ENCODE assay signal across 22 cellular contexts in genomic region chr11:114553642-114554041, GRCh38. TPM values are rescaled to one million over a fixed set of nuclear protein-coding genes. Genes with fewer than 3 reads are reported as not detected.
A peak's percentile ranks its signal among the peaks of the same experiment; 100 is the strongest.
DNase-seq lines count a peak whose midpoint lies in the region; ATAC-seq, FAIRE-seq and TF ChIP-seq lines count a peak whose summit lies in the region.
"Had no signal": no experiment of that assay in that cellular context is flagged by ENCODE, and none has a peak within 500 bp of the region (broad histone marks: within the 10 kb centered on the region; RNA-seq: fewer than 3 reads in every experiment).

No MANE protein-coding gene starts in this region.

- no peaks in the 10 kb centered on the region for H3K27me3 ChIP-seq in bronchial epithelial cell (ENCODE audit: control insufficient read depth, insufficient read depth, low read length)
- H3K27me3 ChIP-seq in heart left ventricle: no peaks in the 10 kb centered on the region

- FAIRE-seq in HTR-8/SVneo (lab: Jason Lieb, UNC): peak; percentile 94
- peak; percentile 99 for FAIRE-seq in bronchial epithelial cell (lab: Jason Lieb, UNC)
- no peak for FAIRE-seq in D721Med (lab: Jason Lieb, UNC)

- H3K4me1 Mint-ChIP-seq in stimulated activated memory B cell treated with anti-CD40 and anti-IgM and Interleukin-4, amounts not matched to agents 10 μg/mL and 1 μg/mL and 100 μg/mL, for 72 hours: no peaks in the 10 kb centered on the region
- H3K4me1 Mint-ChIP-seq: CD14-positive monocyte had no signal

- no peaks in the 10 kb centered on the region for H3K9me3 ChIP-seq in heart left ventricle
- H3K9me3 ChIP-seq: SK-N-SH had no signal

- no peak overlapping the region for H3K4me3 Mint-ChIP-seq in stimulated activated memory B cell treated with anti-CD40 and anti-IgM and Interleukin-4, amounts not matched to agents 10 μg/mL and 1 μg/mL and 100 μg/mL, for 72 hours
- H3K4me3 Mint-ChIP-seq: CD14-positive monocyte, GM23338 had no signal

- 77 to 85% (median 83%) methylated on average over 2 of the region's 2 CpGs for WGBS in heart left ventricle, 4 donors

- intact Hi-C loops in heart left ventricle (cut with DNase I): loop anchor here in 1 of 10 donors (5.0 kb wide), 1 partner anchor 51 kb away; no protein-coding TSS in a partner anchor

- peaks cover 3% of the 10 kb centered on the region for H3K27me3 Mint-ChIP-seq in stimulated activated memory B cell treated with anti-CD40 and anti-IgM and Interleukin-4, amounts not matched to agents 10 μg/mL and 1 μg/mL and 100 μg/mL, for 72 hours

- no peak overlapping the region for H3K27ac ChIP-seq in heart left ventricle
- H3K27ac ChIP-seq: PC-9 had no signal

- H3K36me3 ChIP-seq in bronchial epithelial cell (ENCODE audit: control insufficient read depth, insufficient read depth, low read length): no peaks in the 10 kb centered on the region
- no peaks in the 10 kb centered on the region for H3K36me3 ChIP-seq in heart left ventricle

- no peak overlapping the region for H3K27ac Mint-ChIP-seq in stimulated activated memory B cell treated with anti-CD40 and anti-IgM and Interleukin-4, amounts not matched to agents 10 μg/mL and 1 μg/mL and 100 μg/mL, for 72 hours
- H3K27ac Mint-ChIP-seq: CD14-positive monocyte, GM23338 had no signal

- no peaks in the 10 kb centered on the region for H3K4me1 ChIP-seq in heart left ventricle

- no peak for TF ChIP-seq POLR2A in heart left ventricle (IDR thresholded peaks at IDR 0.05)

- DNase-seq in AG10803 (ENCODE audit: low read depth) (peak; percentile 11), HTR-8/SVneo (ENCODE audit: insufficient read length, low spot score) (no peak), bronchial epithelial cell (ENCODE audit: low read depth) (peak; percentile 24), kidney tubule cell (ENCODE audit: low spot score) (peak; percentile 39), D721Med (ENCODE audit: insufficient read length, low spot score) (no peak), midbrain (lab: John Stamatoyannopoulos, UW) (no peak), heart left ventricle (no peak)
- DNase-seq: DMS79 treated with DMSO at 0.1 percent for 48 hours, GF-D8, MM.1S, NCI-H1417, NCI-H1930, NCI-H2171, NCI-H446 treated with DMSO at 0.1 percent for 48 hours, NCI-H748 treated with DMSO at 0.1 percent for 48 hours, PC-9, Right ventricle myocardium superior, SK-N-SH had no signal

- no peak for ATAC-seq in heart left ventricle
- ATAC-seq in stimulated activated memory B cell treated with anti-CD40 and anti-IgM and Interleukin-4, amounts not matched to agents 10 μg/mL and 1 μg/mL and 100 μg/mL, for 72 hours: no peak
- ATAC-seq: GM23338 had no signal

- H3K36me3 Mint-ChIP-seq in stimulated activated memory B cell treated with anti-CD40 and anti-IgM and Interleukin-4, amounts not matched to agents 10 μg/mL and 1 μg/mL and 100 μg/mL, for 72 hours: no peaks in the 10 kb centered on the region
- H3K36me3 Mint-ChIP-seq: CD14-positive monocyte had no signal

- TF ChIP-seq CTCF in AG10803 (conservative IDR thresholded peaks at IDR 0.05; ENCODE audit: low read length) (no peak), bronchial epithelial cell (IDR thresholded peaks at IDR 0.05; ENCODE audit: insufficient read depth, low read length, severe bottlenecking) (no peak), D721Med (IDR thresholded peaks at IDR 0.05; ENCODE audit: insufficient read depth, missing control alignments) (no peak), heart left ventricle (IDR thresholded peaks at IDR 0.05) (no peak)

- H3K4me3 ChIP-seq in AG10803 (ENCODE audit: low read length) (no peak overlapping the region), bronchial epithelial cell (ENCODE audit: low read depth, low read length) (no peak overlapping the region), heart left ventricle (no peak overlapping the region)
- H3K4me3 ChIP-seq: GM23338, PC-9 had no signal

- no peaks in the 10 kb centered on the region for H3K9me3 Mint-ChIP-seq in stimulated activated memory B cell treated with anti-CD40 and anti-IgM and Interleukin-4, amounts not matched to agents 10 μg/mL and 1 μg/mL and 100 μg/mL, for 72 hours
- H3K9me3 Mint-ChIP-seq: GM23338 had no signal

RNA-seq across cellular contexts. Expression of gene NXPE1, which starts 6.0 kb away (rescaled TPM):
- not detected in 2 replicates for total RNA-seq in bronchial epithelial cell
- 1 to 10 TPM in 1 of 9 donors, not detected in 8; 1.0 TPM for total RNA-seq in heart left ventricle
- under 1 TPM in 1 of 2 donors, not detected in 1; 0.08 TPM for polyA plus RNA-seq in heart left ventricle
- total RNA-seq: A172, GM23338, PC-9, Right ventricle myocardium superior had no signal
- polyA plus RNA-seq: CD14-positive monocyte, GM23338, SK-N-SH had no signal

RNA-seq across cellular contexts. Expression of gene NXPE4, which starts 41.9 kb away (rescaled TPM):
- not detected in 2 replicates for total RNA-seq in bronchial epithelial cell
- not detected for total RNA-seq in heart left ventricle
- not detected for polyA plus RNA-seq in heart left ventricle
- total RNA-seq: A172, GM23338, PC-9, Right ventricle myocardium superior had no signal
- polyA plus RNA-seq: CD14-positive monocyte, GM23338, SK-N-SH had no signal

Comparison
In these comparisons a context has a peak if more than half of its experiments do, and no peak if none do; other contexts are left out.
1. DNase-seq: peak in AG10803 (single experiment), bronchial epithelial cell (single experiment) and kidney tubule cell (single experiment); none in HTR-8/SVneo (single experiment), D721Med (single experiment), midbrain (single experiment) and heart left ventricle (0 of 5).